Comparison of ENCODE assay signal across 16 cellular contexts in the genomic region with DNA sequence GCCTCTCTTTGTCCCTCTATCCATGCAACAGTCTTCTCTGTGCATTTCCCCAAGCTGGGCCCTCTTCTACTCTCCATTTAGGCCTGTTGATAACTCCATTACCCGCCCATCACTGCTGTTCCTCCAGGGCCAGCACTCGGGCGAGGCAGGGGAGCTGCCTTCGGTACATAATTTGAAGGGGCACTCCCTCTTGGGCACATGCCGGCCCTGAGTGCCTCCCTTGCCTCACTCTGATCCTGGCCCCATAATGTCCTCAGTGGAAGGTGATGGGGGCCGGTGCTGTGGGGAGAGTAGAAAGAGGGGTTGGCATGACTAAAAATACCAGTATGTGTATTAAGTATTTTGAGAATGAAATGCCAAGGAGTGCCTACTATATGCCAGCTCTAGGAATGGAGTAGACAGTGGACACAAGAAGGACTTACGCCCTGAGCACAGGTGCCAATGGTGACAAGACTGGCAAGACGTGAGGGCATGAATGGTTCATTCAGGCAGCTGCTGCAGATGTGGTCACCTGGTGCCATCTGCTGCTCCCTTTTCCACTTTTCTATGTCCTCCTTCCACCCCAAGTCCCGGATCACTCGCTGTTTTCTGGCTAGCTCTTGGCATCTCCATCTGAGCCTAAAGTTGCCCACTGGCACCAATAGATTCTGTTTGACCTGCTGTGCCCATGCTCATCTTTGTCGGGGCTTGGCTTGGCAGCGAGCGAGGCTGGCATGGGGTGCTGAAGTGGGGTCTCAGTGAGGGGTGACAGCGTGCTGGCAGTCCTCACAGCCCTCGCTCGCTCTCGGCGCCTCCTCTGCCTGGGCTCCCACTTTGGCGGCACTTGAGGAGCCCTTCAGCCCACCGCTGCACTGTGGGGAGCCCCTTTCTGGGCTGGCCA.
"Had no signal": no experiment of that assay in that cellular context is flagged by ENCODE, and none has a peak within 500 bp of the region (broad histone marks: within the 10 kb centered on the region; RNA-seq: fewer than 3 reads in every experiment).

No MANE protein-coding gene starts in this region.

- H3K4me1 Mint-ChIP-seq: immature natural killer cell had no signal

- H3K27me3 Mint-ChIP-seq: brain; naive thymus-derived CD4-positive, alpha-beta T cell had no signal

- ATAC-seq: activated naive CD4-positive, alpha-beta T cell treated with anti-CD3 and anti-CD28 coated beads, Interleukin-2, amount 50 U/mL, for 72 hours; activated T-cell treated with anti-CD3 and anti-CD28 coated beads, Interleukin-2, amount 50 U/mL, for 4 hours; left cardiac atrium; naive thymus-derived CD4-positive, alpha-beta T cell had no signal

- H3K9me3 Mint-ChIP-seq: activated naive CD4-positive, alpha-beta T cell treated with anti-CD3 and anti-CD28 coated beads, Interleukin-2, amount 50 U/mL, for 72 hours; activated T-cell treated with anti-CD3 and anti-CD28 coated beads, Interleukin-2, amount 50 U/mL, for 4 hours; brain; immature natural killer cell; naive thymus-derived CD4-positive, alpha-beta T cell had no signal

- H3K27ac Mint-ChIP-seq: brain; immature natural killer cell; naive thymus-derived CD4-positive, alpha-beta T cell had no signal

- H3K36me3 Mint-ChIP-seq: activated naive CD4-positive, alpha-beta T cell treated with anti-CD3 and anti-CD28 coated beads, Interleukin-2, amount 50 U/mL, for 72 hours; brain; naive thymus-derived CD4-positive, alpha-beta T cell had no signal

- H3K27ac ChIP-seq: esophagus squamous epithelium had no signal

- DNase-seq: activated CD4-positive, alpha-beta T cell treated with anti-CD3 and anti-CD28 coated beads for 1 hour; activated CD4-positive, alpha-beta T cell treated with anti-CD3 and anti-CD28 coated beads, Interleukin-2, amount 50 U/mL, for 48 hours; activated effector memory CD4-positive, alpha-beta T cell treated with anti-CD3 and anti-CD28 coated beads, Interleukin-2, amount 50 U/mL, for 16 hours; activated T-cell treated with anti-CD3 and anti-CD28 coated beads, Interleukin-2, amount 50 U/mL, for 4 hours; amygdala; esophagus squamous epithelium; foreskin fibroblast; immature natural killer cell; left cardiac atrium; naive thymus-derived CD4-positive, alpha-beta T cell; stimulated activated CD4-positive, alpha-beta T cell treated with anti-CD3 and anti-CD28 coated beads, Interleukin-15, amount 100 ng/mL, for 24 hours; stimulated activated CD4-positive, alpha-beta T cell treated with anti-CD3 and anti-CD28 coated beads, Interleukin-4, amount 100 ng/mL, for 4 hours; T-helper 2 cell had no signal

- H3K4me3 ChIP-seq: esophagus squamous epithelium, lung had no signal

- H3K4me3 Mint-ChIP-seq: activated T-cell treated with anti-CD3 and anti-CD28 coated beads, Interleukin-2, amount 50 U/mL, for 4 hours; brain; immature natural killer cell; naive thymus-derived CD4-positive, alpha-beta T cell had no signal

- H3K9me3 ChIP-seq: esophagus squamous epithelium had no signal
